Comparison of ENCODE assay signal across 1 cellular context in the genomic region with DNA sequence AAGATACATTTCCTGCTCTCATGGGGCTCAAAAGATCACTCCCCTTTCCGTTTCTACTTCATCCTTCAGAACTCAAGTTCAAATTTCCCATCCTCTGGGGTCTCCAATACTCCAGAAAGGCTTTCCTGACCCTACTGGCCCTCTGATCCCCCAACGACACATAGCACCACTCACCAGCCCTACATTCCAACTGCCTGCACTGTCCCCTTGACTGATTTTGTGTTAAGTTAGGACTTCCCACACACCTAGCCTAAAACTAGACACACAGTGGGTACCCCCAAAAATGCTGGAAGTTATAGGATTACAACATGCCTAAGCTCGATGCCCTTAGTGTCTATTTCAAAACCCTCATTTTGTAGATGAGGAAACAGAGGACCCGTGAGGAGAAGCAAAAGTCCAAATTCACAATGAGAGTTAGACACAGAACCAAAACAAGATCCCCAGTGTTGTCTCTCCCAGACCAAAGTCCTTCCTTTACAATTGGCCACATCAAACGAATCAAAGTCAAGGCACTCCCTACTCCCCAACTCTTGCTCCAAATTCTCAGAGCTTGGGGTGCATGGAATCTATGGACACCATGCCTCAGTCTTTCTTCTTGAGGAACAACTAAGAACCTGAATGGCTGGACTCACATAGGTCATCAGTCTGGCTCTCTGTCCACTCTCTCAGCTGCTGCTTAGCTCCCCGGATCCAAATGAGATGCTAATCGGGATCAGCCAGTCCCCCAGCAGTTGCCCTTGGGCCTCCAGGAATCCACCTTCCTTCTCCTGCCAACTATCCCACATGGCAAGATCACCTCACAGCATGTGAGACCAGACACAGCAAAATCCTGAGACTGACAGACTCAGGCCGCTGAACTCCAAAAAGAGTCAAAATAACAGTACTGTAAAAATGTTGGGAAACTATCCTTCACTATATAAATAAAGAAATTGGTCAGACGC.
TF ChIP-seq lines count a peak whose summit lies in the region.

No MANE protein-coding gene starts in this region.

TF ChIP-seq in IMR-90, 13 proteins besides CTCF, POLR2A, EP300 and RAD21:
- TF ChIP-seq MXI1 (IDR thresholded peaks at IDR 0.05; ENCODE audit: borderline replicate concordance, low read depth, low read length) (no peak), MAZ (IDR thresholded peaks at IDR 0.05; ENCODE audit: borderline replicate concordance, low read depth, low read length) (no peak), NFE2L2 (IDR thresholded peaks at IDR 0.05; ENCODE audit: low read depth, low read length) (no peak), MAFK (IDR thresholded peaks at IDR 0.05; ENCODE audit: low read depth, low read length) (no peak), SMC3 (IDR thresholded peaks at IDR 0.05; ENCODE audit: low read depth, low read length) (no peak), CEBPB (IDR thresholded peaks at IDR 0.05; ENCODE audit: low read depth, low read length) (no peak), USF2 (IDR thresholded peaks at IDR 0.05; ENCODE audit: low read depth, low read length) (no peak), RFX5 (IDR thresholded peaks at IDR 0.05; ENCODE audit: low read depth, low read length) (no peak), RCOR1 (IDR thresholded peaks at IDR 0.05; ENCODE audit: insufficient replicate concordance, low read length) (no peak), BHLHE40 (IDR thresholded peaks at IDR 0.05; ENCODE audit: low read depth, low read length) (no peak), CHD1 (IDR thresholded peaks at IDR 0.05; ENCODE audit: low read depth, low read length) (no peak)
- TF ChIP-seq, protein P1, sequence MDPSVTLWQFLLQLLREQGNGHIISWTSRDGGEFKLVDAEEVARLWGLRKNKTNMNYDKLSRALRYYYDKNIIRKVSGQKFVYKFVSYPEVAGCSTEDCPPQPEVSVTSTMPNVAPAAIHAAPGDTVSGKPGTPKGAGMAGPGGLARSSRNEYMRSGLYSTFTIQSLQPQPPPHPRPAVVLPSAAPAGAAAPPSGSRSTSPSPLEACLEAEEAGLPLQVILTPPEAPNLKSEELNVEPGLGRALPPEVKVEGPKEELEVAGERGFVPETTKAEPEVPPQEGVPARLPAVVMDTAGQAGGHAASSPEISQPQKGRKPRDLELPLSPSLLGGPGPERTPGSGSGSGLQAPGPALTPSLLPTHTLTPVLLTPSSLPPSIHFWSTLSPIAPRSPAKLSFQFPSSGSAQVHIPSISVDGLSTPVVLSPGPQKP (IDR thresholded peaks at IDR 0.05; ENCODE audit: borderline replicate concordance, low read depth, low read length), result no peak
